Comparison of ENCODE assay signal across 32 cellular contexts in genomic region chr6:46638650-46639049, GRCh38. TPM values are rescaled to one million over a fixed set of nuclear protein-coding genes. Genes with fewer than 3 reads are reported as not detected.
A peak's percentile ranks its signal among the peaks of the same experiment; 100 is the strongest.
DNase-seq lines count a peak whose midpoint lies in the region; ATAC-seq, FAIRE-seq and TF ChIP-seq lines count a peak whose summit lies in the region.
"Had no signal": no experiment of that assay in that cellular context is flagged by ENCODE, and none has a peak within 500 bp of the region (broad histone marks: within the 10 kb centered on the region; RNA-seq: fewer than 3 reads in every experiment).

No MANE protein-coding gene starts in this region.

- H3K79me2 ChIP-seq in keratinocyte (ENCODE audit: control insufficient read depth, insufficient read depth, low read length), result no peaks in the 10 kb centered on the region

- no peak for TF ChIP-seq CTCF in RWPE2 (IDR thresholded peaks at IDR 0.05; ENCODE audit: poor library complexity, severe bottlenecking)
- no peak for TF ChIP-seq CTCF in keratinocyte (optimal IDR thresholded peaks at IDR 0.05 in 1 of 3, IDR thresholded peaks at IDR 0.05 in 1 of 3, conservative IDR thresholded peaks at IDR 0.05 in 1 of 3; ENCODE audit: extremely low read depth in 1 of 3, insufficient read depth in 2 of 3, low read length in 3 of 3)

- no peaks in the 10 kb centered on the region for H3K36me3 ChIP-seq in HUES6 (ENCODE audit: control insufficient read depth, insufficient read depth, low read length)
- no peaks in the 10 kb centered on the region for H3K36me3 ChIP-seq in RWPE2 (ENCODE audit: low read depth)
- H3K36me3 ChIP-seq in keratinocyte (ENCODE audit: control insufficient read depth in 2 of 2, extremely low read depth in 1 of 2, insufficient read depth in 2 of 2, low read length in 2 of 2), result no peaks in the 10 kb centered on the region
- H3K36me3 ChIP-seq: right atrium auricular region, vagina had no signal

- peak overlapping the region; percentile 85 for H2AFZ ChIP-seq in keratinocyte (ENCODE audit: control insufficient read depth, low read length)

- FAIRE-seq in keratinocyte (lab: Jason Lieb, UNC), result peak; percentile 73
- FAIRE-seq: H1, HepG2 had no signal

- H3K9me1 ChIP-seq in keratinocyte (ENCODE audit: control insufficient read depth, extremely low read depth, insufficient read depth, low read length), result no peaks in the 10 kb centered on the region

- intact Hi-C loops in left ventricle myocardium superior (cut with micrococcal nuclease), result no loop called here

- H3K9ac ChIP-seq in HUES6 (ENCODE audit: low read length) (peak overlapping the region; percentile 46), keratinocyte (ENCODE audit: control insufficient read depth, extremely low read depth, insufficient read depth, low read length) (peak overlapping the region; percentile 65)

- no peaks in the 10 kb centered on the region for H4K20me1 ChIP-seq in keratinocyte (ENCODE audit: control insufficient read depth, extremely low read depth, insufficient read depth, low read length)

- H3K4me3 ChIP-seq in HUES6 (ENCODE audit: low read depth, low read length) (no peak overlapping the region), RWPE2 (ENCODE audit: severe bottlenecking) (no peak overlapping the region), keratinocyte (ENCODE audit: control insufficient read depth in 2 of 3, extremely low read depth in 1 of 3, insufficient read depth in 2 of 3, low read depth in 1 of 3, low read length in 3 of 3) (no peak overlapping the region)
- H3K4me3 ChIP-seq: right atrium auricular region, vagina had no signal

- no peaks in the 10 kb centered on the region for H3K27me3 ChIP-seq in HUES6 (ENCODE audit: control insufficient read depth, insufficient read depth, low read length)
- H3K27me3 ChIP-seq in RWPE2 (ENCODE audit: insufficient read depth, poor library complexity, severe bottlenecking), result no peaks in the 10 kb centered on the region
- no peaks in the 10 kb centered on the region for H3K27me3 ChIP-seq in keratinocyte (ENCODE audit: control insufficient read depth, extremely low read depth, insufficient read depth, low read length)
- H3K27me3 ChIP-seq: right atrium auricular region, vagina had no signal

- H3K9me3 ChIP-seq in HUES6 (ENCODE audit: control insufficient read depth, insufficient read depth, low read depth, low read length) (no peaks in the 10 kb centered on the region), RWPE2 (ENCODE audit: severe bottlenecking) (no peaks in the 10 kb centered on the region), keratinocyte (ENCODE audit: control insufficient read depth, low read depth, low read length) (no peaks in the 10 kb centered on the region)
- H3K9me3 ChIP-seq: right atrium auricular region, vagina had no signal

- DNase-seq in Daoy (ENCODE audit: low read depth) (peak; percentile 23), RWPE2 (ENCODE audit: low spot score) (no peak), keratinocyte (ENCODE audit: low read depth, low spot score) (no peak), NCI-H146 (lab: John Stamatoyannopoulos, UW) (no peak), hepatic stellate cell (ENCODE audit: low spot score) (no peak), left ventricle myocardium superior (no peak)
- DNase-seq in activated T-cell treated with anti-CD3 and anti-CD28 coated beads, Interleukin-2, amount 50 U/mL, for 1 hour, result no peak
- DNase-seq: activated CD4-positive, alpha-beta T cell treated with anti-CD3 and anti-CD28 coated beads, Interleukin-2, amount 50 U/mL, for 1 hour; activated CD4-positive, CD25-positive, alpha-beta regulatory T cell; activated T-cell treated with anti-CD3 and anti-CD28 coated beads, Interleukin-2, amount 50 U/mL, for 48 hours; AML-193; Calu3; CD4-positive, CD25-positive, alpha-beta regulatory T cell; cerebellar nuclear complex; DMS79 treated with DMSO at 0.1 percent for 48 hours; hypothalamus; immature natural killer cell; Kasumi-1; MV-4-11; NCI-H1436; NCI-H2081 treated with DMSO at 0.1 percent for 48 hours; NCI-H748 treated with DMSO at 0.1 percent for 48 hours; nephron progenitor cell; small intestine; stimulated activated CD4-positive, alpha-beta T cell treated with anti-CD3 and anti-CD28 coated beads, Interleukin-1b, Interleukin-23, amount 100 ng/mL, for 48 hours; stimulated activated naive CD4-positive, alpha-beta T cell treated with Interleukin-2 at 50 U/mL for 16 hours had no signal

- no peak overlapping the region for H3K27ac ChIP-seq in HUES6 (ENCODE audit: low read depth, low read length)
- peak overlapping the region; percentile 18 for H3K27ac ChIP-seq in RWPE2 (ENCODE audit: poor library complexity, severe bottlenecking)
- peak overlapping the region; percentile 81 for H3K27ac ChIP-seq in keratinocyte (ENCODE audit: control insufficient read depth, insufficient read depth, low read length)
- H3K27ac ChIP-seq: right atrium auricular region, vagina had no signal

- H3K4me2 ChIP-seq in keratinocyte (ENCODE audit: control insufficient read depth, extremely low read depth, insufficient read depth, low read depth, low read length), result peak overlapping the region; percentile 65

- ATAC-seq in RWPE2 (ENCODE audit: low read depth) (peak; percentile 68), left ventricle myocardium superior (no peak)
- ATAC-seq: HepG2 had no signal

- dilution Hi-C loops in keratinocyte (cut with MboI; ENCODE audit: extremely low pct_ligation_motif_present, low sequenced_read_pairs), result no loop called here

- peaks cover 3% of the 10 kb centered on the region; the same call in 1 of the 2 replicates for H3K4me1 ChIP-seq in HUES6 (ENCODE audit: control insufficient read depth, insufficient read depth, low read length)
- H3K4me1 ChIP-seq in RWPE2 (ENCODE audit: insufficient read depth, poor library complexity, severe bottlenecking), result peaks cover 31% of the 10 kb centered on the region
- H3K4me1 ChIP-seq in keratinocyte (ENCODE audit: control insufficient read depth, extremely low read depth, insufficient read depth, low read length), result peaks cover 33% of the 10 kb centered on the region
- H3K4me1 ChIP-seq: right atrium auricular region had no signal

RNA-seq across cellular contexts. Expression of gene CYP39A1, which starts 14.0 kb away (rescaled TPM):
- 2.9 and 5.1 TPM in 2 replicates for total RNA-seq in Daoy (2014; rRNA removed; shearing (Covaris generic))
- polyA plus RNA-seq in keratinocyte, result 0.77 to 1.6 TPM (median 1.5 TPM) in 3 replicates
- 4.3 TPM for polyA plus RNA-seq in keratinocyte (2011; ENCODE audit: low read depth)
- polyA plus RNA-seq in keratinocyte (2011; cell fraction: cytosol; rRNA removed), result 1.1 and 2.1 TPM in 2 replicates
- polyA plus RNA-seq in keratinocyte (2011; cell fraction: nucleus; rRNA removed), result 1.8 TPM in 2 replicates
- polyA plus RNA-seq in keratinocyte (2012; ENCODE audit: low replicate concordance), result 1.2 and 3.6 TPM in 2 replicates
- 0.43 to 2.0 TPM (median 1.0 TPM) in 3 replicates for polyA minus RNA-seq in keratinocyte
- polyA minus RNA-seq in keratinocyte (2011; cell fraction: cytosol; rRNA and poly(A)+ RNA removed), result not detected
- 1.3 and 3.5 TPM in 2 replicates for polyA minus RNA-seq in keratinocyte (2011; cell fraction: nucleus; rRNA and poly(A)+ RNA removed)
- 5.9 TPM for total RNA-seq in left ventricle myocardium superior
- total RNA-seq: A673; CD4-positive, CD25-positive, alpha-beta regulatory T cell; HepG2 had no signal
- polyA plus RNA-seq: immature natural killer cell had no signal

RNA-seq across cellular contexts. Expression of gene SLC25A27, which starts 14.1 kb away (rescaled TPM):
- total RNA-seq in Daoy (2014; rRNA removed; shearing (Covaris generic)), result 2.8 and 7.5 TPM in 2 replicates
- 2.7 to 11.5 TPM (median 10.4 TPM) in 3 replicates for polyA plus RNA-seq in keratinocyte
- polyA plus RNA-seq in keratinocyte (2011; ENCODE audit: low read depth), result 8.5 TPM
- polyA plus RNA-seq in keratinocyte (2011; cell fraction: cytosol; rRNA removed), result 0.32 and 0.56 TPM in 2 replicates
- 48.2 and 53.7 TPM in 2 replicates for polyA plus RNA-seq in keratinocyte (2011; cell fraction: nucleus; rRNA removed)
- polyA plus RNA-seq in keratinocyte (2012; ENCODE audit: low replicate concordance), result 2.2 and 9.6 TPM in 2 replicates
- polyA minus RNA-seq in keratinocyte, result 0.13 to 10.5 TPM (median 3.2 TPM) in 3 replicates
- not detected for polyA minus RNA-seq in keratinocyte (2011; cell fraction: cytosol; rRNA and poly(A)+ RNA removed)
- 4.4 and 14.3 TPM in 2 replicates for polyA minus RNA-seq in keratinocyte (2011; cell fraction: nucleus; rRNA and poly(A)+ RNA removed)
- total RNA-seq in left ventricle myocardium superior, result 15.3 TPM
- polyA plus RNA-seq: immature natural killer cell had no signal

RNA-seq across cellular contexts. Expression of gene TDRD6, which starts 49.0 kb away (rescaled TPM):
- not detected in 2 replicates for total RNA-seq in Daoy (2014; rRNA removed; shearing (Covaris generic))
- 0.01 to 0.25 TPM (median 0.23 TPM) in 3 replicates for polyA plus RNA-seq in keratinocyte
- polyA plus RNA-seq in keratinocyte (2011; ENCODE audit: low read depth), result 2.6 TPM
- 0.01 and 0.02 TPM in 2 replicates for polyA plus RNA-seq in keratinocyte (2011; cell fraction: cytosol; rRNA removed)
- 0.75 and 1.1 TPM in 2 replicates for polyA plus RNA-seq in keratinocyte (2011; cell fraction: nucleus; rRNA removed)
- 0.22 and 0.32 TPM in 2 replicates for polyA plus RNA-seq in keratinocyte (2012; ENCODE audit: low replicate concordance)
- polyA minus RNA-seq in keratinocyte, result 0.16 TPM in 2 of 3 replicates, not detected in the other
- polyA minus RNA-seq in keratinocyte (2011; cell fraction: cytosol; rRNA and poly(A)+ RNA removed), result not detected
- 0.62 and 0.63 TPM in 2 replicates for polyA minus RNA-seq in keratinocyte (2011; cell fraction: nucleus; rRNA and poly(A)+ RNA removed)
- 0.30 TPM for total RNA-seq in left ventricle myocardium superior
- total RNA-seq: A673; CD4-positive, CD25-positive, alpha-beta regulatory T cell; HepG2 had no signal
- polyA plus RNA-seq: CD4-positive, CD25-positive, alpha-beta regulatory T cell; HepG2; immature natural killer cell had no signal
